In the genomic region with DNA sequence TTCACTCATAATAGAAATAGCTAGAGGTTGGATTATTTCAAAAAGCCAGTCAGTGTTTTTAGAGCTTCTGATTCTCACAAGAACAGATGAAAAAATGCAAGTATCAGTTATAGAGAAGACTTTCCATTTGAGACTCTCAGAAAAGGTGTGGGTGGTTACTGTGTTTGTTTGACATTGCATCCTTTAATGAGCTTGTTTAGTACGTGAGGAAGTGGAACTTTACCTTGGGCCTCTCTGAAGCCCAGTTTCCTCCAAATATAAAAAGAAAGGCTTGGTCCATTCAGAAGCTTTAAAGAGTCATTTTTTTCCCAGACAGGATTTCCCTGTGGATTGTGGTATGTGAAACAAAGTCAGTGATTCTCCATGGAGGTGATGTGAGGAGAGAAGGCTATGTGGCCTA, we compare ENCODE assay signal across 1 cellular context.
TF ChIP-seq lines count a peak whose summit lies in the region.

No MANE protein-coding gene starts in this region.

TF ChIP-seq in GM12878, 131 proteins besides CTCF, POLR2A, EP300 and RAD21 (continued from another document and continues in another):
- TF ChIP-seq, protein P1, sequence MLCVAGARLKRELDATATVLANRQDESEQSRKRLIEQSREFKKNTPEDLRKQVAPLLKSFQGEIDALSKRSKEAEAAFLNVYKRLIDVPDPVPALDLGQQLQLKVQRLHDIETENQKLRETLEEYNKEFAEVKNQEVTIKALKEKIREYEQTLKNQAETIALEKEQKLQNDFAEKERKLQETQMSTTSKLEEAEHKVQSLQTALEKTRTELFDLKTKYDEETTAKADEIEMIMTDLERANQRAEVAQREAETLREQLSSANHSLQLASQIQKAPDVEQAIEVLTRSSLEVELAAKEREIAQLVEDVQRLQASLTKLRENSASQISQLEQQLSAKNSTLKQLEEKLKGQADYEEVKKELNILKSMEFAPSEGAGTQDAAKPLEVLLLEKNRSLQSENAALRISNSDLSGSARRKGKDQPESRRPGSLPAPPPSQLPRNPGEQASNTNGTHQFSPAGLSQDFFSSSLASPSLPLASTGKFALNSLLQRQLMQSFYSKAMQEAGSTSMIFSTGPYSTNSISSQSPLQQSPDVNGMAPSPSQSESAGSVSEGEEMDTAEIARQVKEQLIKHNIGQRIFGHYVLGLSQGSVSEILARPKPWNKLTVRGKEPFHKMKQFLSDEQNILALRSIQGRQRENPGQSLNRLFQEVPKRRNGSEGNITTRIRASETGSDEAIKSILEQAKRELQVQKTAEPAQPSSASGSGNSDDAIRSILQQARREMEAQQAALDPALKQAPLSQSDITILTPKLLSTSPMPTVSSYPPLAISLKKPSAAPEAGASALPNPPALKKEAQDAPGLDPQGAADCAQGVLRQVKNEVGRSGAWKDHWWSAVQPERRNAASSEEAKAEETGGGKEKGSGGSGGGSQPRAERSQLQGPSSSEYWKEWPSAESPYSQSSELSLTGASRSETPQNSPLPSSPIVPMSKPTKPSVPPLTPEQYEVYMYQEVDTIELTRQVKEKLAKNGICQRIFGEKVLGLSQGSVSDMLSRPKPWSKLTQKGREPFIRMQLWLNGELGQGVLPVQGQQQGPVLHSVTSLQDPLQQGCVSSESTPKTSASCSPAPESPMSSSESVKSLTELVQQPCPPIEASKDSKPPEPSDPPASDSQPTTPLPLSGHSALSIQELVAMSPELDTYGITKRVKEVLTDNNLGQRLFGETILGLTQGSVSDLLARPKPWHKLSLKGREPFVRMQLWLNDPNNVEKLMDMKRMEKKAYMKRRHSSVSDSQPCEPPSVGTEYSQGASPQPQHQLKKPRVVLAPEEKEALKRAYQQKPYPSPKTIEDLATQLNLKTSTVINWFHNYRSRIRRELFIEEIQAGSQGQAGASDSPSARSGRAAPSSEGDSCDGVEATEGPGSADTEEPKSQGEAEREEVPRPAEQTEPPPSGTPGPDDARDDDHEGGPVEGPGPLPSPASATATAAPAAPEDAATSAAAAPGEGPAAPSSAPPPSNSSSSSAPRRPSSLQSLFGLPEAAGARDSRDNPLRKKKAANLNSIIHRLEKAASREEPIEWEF (IDR thresholded peaks at IDR 0.05; ENCODE audit: insufficient replicate concordance, low read depth, low read length): no peak
- TF ChIP-seq EED (IDR thresholded peaks at IDR 0.05; ENCODE audit: low read depth) (peak; percentile 39; the same call in 1 of the 2 replicates), SRF (IDR thresholded peaks at IDR 0.05; ENCODE audit: low read depth in 2 of 2, low read length in 2 of 2) (no peak), FOXK2 (IDR thresholded peaks at IDR 0.05) (no peak), YY1 (IDR thresholded peaks at IDR 0.05; ENCODE audit: low read depth, low read length) (0 out of 2 replicates have a peak, but pooled peaks have one; percentile 1), NR2C2 (IDR thresholded peaks at IDR 0.05; ENCODE audit: borderline replicate concordance, control insufficient read depth, insufficient read length, low read depth) (no peak), NR2F1 (conservative IDR thresholded peaks at IDR 0.05) (0 out of 2 replicates have a peak, but pooled peaks have one; percentile 16), BMI1 (IDR thresholded peaks at IDR 0.05; ENCODE audit: borderline replicate concordance) (no peak), HSF1 (IDR thresholded peaks at IDR 0.05; ENCODE audit: low read depth, low read length) (no peak), RCOR1 (conservative IDR thresholded peaks at IDR 0.05; ENCODE audit: low read depth, low read length) (no peak), SIX5 (IDR thresholded peaks at IDR 0.05; ENCODE audit: low read depth, low read length, severe bottlenecking) (no peak), CREM (IDR thresholded peaks at IDR 0.05; ENCODE audit: low read depth) (peak; percentile 66), SPI1 (IDR thresholded peaks at IDR 0.05; ENCODE audit: borderline replicate concordance, insufficient read depth, low read depth, low read length) (peak; percentile 94), NFXL1 (IDR thresholded peaks at IDR 0.05; ENCODE audit: borderline replicate concordance) (no peak), NR2C1 (IDR thresholded peaks at IDR 0.05) (no peak), ZNF207 (IDR thresholded peaks at IDR 0.05; ENCODE audit: borderline replicate concordance) (no peak), JUNB (IDR thresholded peaks at IDR 0.05) (peak; percentile 38; the same call in 1 of the 2 replicates), BACH1 (IDR thresholded peaks at IDR 0.05; ENCODE audit: borderline replicate concordance) (peak; percentile 23; the same call in 1 of the 2 replicates), KDM1A (IDR thresholded peaks at IDR 0.05; ENCODE audit: borderline replicate concordance) (no peak), FOXM1 (IDR thresholded peaks at IDR 0.05; ENCODE audit: low read depth, low read length) (peak; percentile 52; the same call in 1 of the 2 replicates), ZNF217 (IDR thresholded peaks at IDR 0.05) (peak; percentile 73; the same call in 1 of the 2 replicates), IKZF2 (IDR thresholded peaks at IDR 0.05) (peak; percentile 71 to 74; a peak in 3 of 4 replicates), IKZF1 (conservative IDR thresholded peaks at IDR 0.05) (peak; percentile 80), KAT2A (conservative IDR thresholded peaks at IDR 0.05; ENCODE audit: control insufficient read depth, low read depth, low read length) (no peak), TARDBP (IDR thresholded peaks at IDR 0.05; ENCODE audit: borderline replicate concordance) (no peak), LARP7 (IDR thresholded peaks at IDR 0.05) (no peak), PAX5 (IDR thresholded peaks at IDR 0.05; ENCODE audit: borderline replicate concordance, low read depth, low read length) (peak; percentile 58; the same call in 1 of the 2 replicates), CEBPB (IDR thresholded peaks at IDR 0.05; ENCODE audit: borderline replicate concordance in 1 of 2, low read depth in 2 of 2, low read length in 2 of 2) (0 out of 4 replicates have a peak, but pooled peaks of 1 of the 2 experiments have one; percentile 78), GABPA (IDR thresholded peaks at IDR 0.05; ENCODE audit: low read depth) (0 out of 2 replicates have a peak, but pooled peaks have one; percentile 17), MTA3 (IDR thresholded peaks at IDR 0.05; ENCODE audit: borderline replicate concordance, low read length) (peak; percentile 50; the same call in 1 of the 2 replicates), MTA2 (IDR thresholded peaks at IDR 0.05; ENCODE audit: low read depth) (peak; percentile 91), SKIL (IDR thresholded peaks at IDR 0.05; ENCODE audit: low read depth, poor library complexity, severe bottlenecking) (peak; percentile 85), BHLHE40 (IDR thresholded peaks at IDR 0.05; ENCODE audit: borderline replicate concordance in 1 of 2, low read depth in 2 of 2, low read length in 1 of 2) (peak; percentile 45 to 51; a peak in 2 of 4 replicates)
- TF ChIP-seq, protein P2, sequence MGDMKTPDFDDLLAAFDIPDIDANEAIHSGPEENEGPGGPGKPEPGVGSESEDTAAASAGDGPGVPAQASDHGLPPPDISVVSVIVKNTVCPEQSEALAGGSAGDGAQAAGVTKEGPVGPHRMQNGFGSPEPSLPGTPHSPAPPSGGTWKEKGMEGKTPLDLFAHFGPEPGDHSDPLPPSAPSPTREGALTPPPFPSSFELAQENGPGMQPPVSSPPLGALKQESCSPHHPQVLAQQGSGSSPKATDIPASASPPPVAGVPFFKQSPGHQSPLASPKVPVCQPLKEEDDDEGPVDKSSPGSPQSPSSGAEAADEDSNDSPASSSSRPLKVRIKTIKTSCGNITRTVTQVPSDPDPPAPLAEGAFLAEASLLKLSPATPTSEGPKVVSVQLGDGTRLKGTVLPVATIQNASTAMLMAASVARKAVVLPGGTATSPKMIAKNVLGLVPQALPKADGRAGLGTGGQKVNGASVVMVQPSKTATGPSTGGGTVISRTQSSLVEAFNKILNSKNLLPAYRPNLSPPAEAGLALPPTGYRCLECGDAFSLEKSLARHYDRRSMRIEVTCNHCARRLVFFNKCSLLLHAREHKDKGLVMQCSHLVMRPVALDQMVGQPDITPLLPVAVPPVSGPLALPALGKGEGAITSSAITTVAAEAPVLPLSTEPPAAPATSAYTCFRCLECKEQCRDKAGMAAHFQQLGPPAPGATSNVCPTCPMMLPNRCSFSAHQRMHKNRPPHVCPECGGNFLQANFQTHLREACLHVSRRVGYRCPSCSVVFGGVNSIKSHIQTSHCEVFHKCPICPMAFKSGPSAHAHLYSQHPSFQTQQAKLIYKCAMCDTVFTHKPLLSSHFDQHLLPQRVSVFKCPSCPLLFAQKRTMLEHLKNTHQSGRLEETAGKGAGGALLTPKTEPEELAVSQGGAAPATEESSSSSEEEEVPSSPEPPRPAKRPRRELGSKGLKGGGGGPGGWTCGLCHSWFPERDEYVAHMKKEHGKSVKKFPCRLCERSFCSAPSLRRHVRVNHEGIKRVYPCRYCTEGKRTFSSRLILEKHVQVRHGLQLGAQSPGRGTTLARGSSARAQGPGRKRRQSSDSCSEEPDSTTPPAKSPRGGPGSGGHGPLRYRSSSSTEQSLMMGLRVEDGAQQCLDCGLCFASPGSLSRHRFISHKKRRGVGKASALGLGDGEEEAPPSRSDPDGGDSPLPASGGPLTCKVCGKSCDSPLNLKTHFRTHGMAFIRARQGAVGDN (IDR thresholded peaks at IDR 0.05): 0 out of 2 replicates have a peak, but pooled peaks have one; percentile 23
- TF ChIP-seq, protein P3, sequence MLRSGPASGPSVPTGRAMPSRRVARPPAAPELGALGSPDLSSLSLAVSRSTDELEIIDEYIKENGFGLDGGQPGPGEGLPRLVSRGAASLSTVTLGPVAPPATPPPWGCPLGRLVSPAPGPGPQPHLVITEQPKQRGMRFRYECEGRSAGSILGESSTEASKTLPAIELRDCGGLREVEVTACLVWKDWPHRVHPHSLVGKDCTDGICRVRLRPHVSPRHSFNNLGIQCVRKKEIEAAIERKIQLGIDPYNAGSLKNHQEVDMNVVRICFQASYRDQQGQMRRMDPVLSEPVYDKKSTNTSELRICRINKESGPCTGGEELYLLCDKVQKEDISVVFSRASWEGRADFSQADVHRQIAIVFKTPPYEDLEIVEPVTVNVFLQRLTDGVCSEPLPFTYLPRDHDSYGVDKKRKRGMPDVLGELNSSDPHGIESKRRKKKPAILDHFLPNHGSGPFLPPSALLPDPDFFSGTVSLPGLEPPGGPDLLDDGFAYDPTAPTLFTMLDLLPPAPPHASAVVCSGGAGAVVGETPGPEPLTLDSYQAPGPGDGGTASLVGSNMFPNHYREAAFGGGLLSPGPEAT (IDR thresholded peaks at IDR 0.05; ENCODE audit: low read depth): peak; percentile 79; the same call in 1 of the 2 replicates
- TF ChIP-seq, protein P4, sequence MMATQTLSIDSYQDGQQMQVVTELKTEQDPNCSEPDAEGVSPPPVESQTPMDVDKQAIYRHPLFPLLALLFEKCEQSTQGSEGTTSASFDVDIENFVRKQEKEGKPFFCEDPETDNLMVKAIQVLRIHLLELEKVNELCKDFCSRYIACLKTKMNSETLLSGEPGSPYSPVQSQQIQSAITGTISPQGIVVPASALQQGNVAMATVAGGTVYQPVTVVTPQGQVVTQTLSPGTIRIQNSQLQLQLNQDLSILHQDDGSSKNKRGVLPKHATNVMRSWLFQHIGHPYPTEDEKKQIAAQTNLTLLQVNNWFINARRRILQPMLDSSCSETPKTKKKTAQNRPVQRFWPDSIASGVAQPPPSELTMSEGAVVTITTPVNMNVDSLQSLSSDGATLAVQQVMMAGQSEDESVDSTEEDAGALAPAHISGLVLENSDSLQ (IDR thresholded peaks at IDR 0.05): peak; percentile 50; the same call in 1 of the 2 replicates
- TF ChIP-seq, protein P5, sequence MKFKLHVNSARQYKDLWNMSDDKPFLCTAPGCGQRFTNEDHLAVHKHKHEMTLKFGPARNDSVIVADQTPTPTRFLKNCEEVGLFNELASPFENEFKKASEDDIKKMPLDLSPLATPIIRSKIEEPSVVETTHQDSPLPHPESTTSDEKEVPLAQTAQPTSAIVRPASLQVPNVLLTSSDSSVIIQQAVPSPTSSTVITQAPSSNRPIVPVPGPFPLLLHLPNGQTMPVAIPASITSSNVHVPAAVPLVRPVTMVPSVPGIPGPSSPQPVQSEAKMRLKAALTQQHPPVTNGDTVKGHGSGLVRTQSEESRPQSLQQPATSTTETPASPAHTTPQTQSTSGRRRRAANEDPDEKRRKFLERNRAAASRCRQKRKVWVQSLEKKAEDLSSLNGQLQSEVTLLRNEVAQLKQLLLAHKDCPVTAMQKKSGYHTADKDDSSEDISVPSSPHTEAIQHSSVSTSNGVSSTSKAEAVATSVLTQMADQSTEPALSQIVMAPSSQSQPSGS (IDR thresholded peaks at IDR 0.05; ENCODE audit: low read length): peak; percentile 57; the same call in 1 of the 2 replicates
